ENCODE assay signal across 8 cellular contexts in genomic region chr19:45528149-45528743, GRCh38. TPM values are rescaled to one million over a fixed set of nuclear protein-coding genes. Genes with fewer than 3 reads are reported as not detected.
DNase-seq lines count a peak whose midpoint lies in the region; ATAC-seq, FAIRE-seq and TF ChIP-seq lines count a peak whose summit lies in the region.

No MANE protein-coding gene starts in this region.

- H3K4me3 Mint-ChIP-seq in HFFc6, result no peak overlapping the region; the same call in 1 of the 2 replicates

- POLR2A ChIA-PET in A549 (lab: Yijun Ruan, JAX), result no interaction called here

- no peak for FAIRE-seq in A549 (lab: Jason Lieb, UNC)

- TF ChIP-seq POLR2A in A549 (IDR thresholded peaks at IDR 0.05; ENCODE audit: low read length), result no peak
- peak in 1 of 3 donors; percentile 12 for TF ChIP-seq POLR2A in body of pancreas (IDR thresholded peaks at IDR 0.05)

- WGBS in A549 (ENCODE audit: missing lambda C conversion rate), result 82% methylated on average over 17 of the region's 17 CpGs
- 9 to 14% methylated on average over 17 of the region's 17 CpGs for WGBS in body of pancreas, 2 donors

- H3K4me2 ChIP-seq in A549, result no peak overlapping the region

- H3K9me3 ChIP-seq in A549, result peaks cover 19% of the 10 kb centered on the region
- H3K9me3 ChIP-seq in body of pancreas, result no peaks in the 10 kb centered on the region

- no peaks in the 10 kb centered on the region for H3K27me3 ChIP-seq in body of pancreas

- intact Hi-C loops in body of pancreas (cut with DNase I), result loop anchor here (10.0 kb wide), 1 partner anchor 117 kb away; no protein-coding TSS in a partner anchor
- intact Hi-C loops in left colon (cut with DNase I, micrococcal nuclease), result loop anchor here in 1 of 2 donors (10.0 kb wide), 1 partner anchor 47 kb away; no protein-coding TSS in a partner anchor

- H3K4me3 ChIP-seq in A549 (no peak overlapping the region), body of pancreas (no peak overlapping the region)

- H3K4me1 Mint-ChIP-seq in HFFc6 (ENCODE audit: low read depth), result peaks cover 24% of the 10 kb centered on the region

- TF ChIP-seq EP300 in A549 (IDR thresholded peaks at IDR 0.05), result no peak

- peaks cover 3% of the 10 kb centered on the region; the same call in 1 of the 3 replicates for H3K4me1 ChIP-seq in A549
- peaks cover 45% of the 10 kb centered on the region for H3K4me1 ChIP-seq in body of pancreas

- CTCF ChIA-PET in A549 (lab: Yijun Ruan, JAX), result interaction anchor here (0.6 to 7.8 kb wide), 8 partner anchors 9 to 114 kb away, joined by 3 to 71 read pairs (median 4); no protein-coding TSS in a partner anchor

- ATAC-seq in A549 (0 out of 6 replicates have a peak, but pooled peaks of 1 of the 2 experiments have one; percentile 14), body of pancreas (peak; percentile 33), left colon (peak; percentile 34), GM19351 (IDR thresholded peaks at IDR 0.05; ENCODE audit: unreplicated experiment) (no peak), HG02610 (IDR thresholded peaks at IDR 0.05; ENCODE audit: unreplicated experiment) (no peak)

- TF ChIP-seq CTCF in A549 (IDR thresholded peaks at IDR 0.05), result no peak
- no peak for TF ChIP-seq CTCF in HFFc6 (IDR thresholded peaks at IDR 0.05)
- TF ChIP-seq CTCF in body of pancreas (IDR thresholded peaks at IDR 0.05), result no peak

- H3K27ac ChIP-seq in A549 (no peak overlapping the region), body of pancreas (peak overlapping the region; percentile 4 to 69 (median 62))

- H3K36me3 Mint-ChIP-seq in HFFc6 (ENCODE audit: low read depth), result peaks cover 51% of the 10 kb centered on the region

- H3K36me3 ChIP-seq in body of pancreas (replicated peaks in 1 of 2; ENCODE audit: insufficient read depth in 1 of 2, low read depth in 2 of 2), result no peaks in the 10 kb centered on the region

- H3K9me3 Mint-ChIP-seq in HFFc6, result peaks cover 10% of the 10 kb centered on the region

- H3K27me3 Mint-ChIP-seq in HFFc6 (ENCODE audit: insufficient read depth), result peaks cover 19% of the 10 kb centered on the region

- peak overlapping the region; percentile 40; the same call in 1 of the 2 replicates for H3K27ac Mint-ChIP-seq in HFFc6

- no peak for TF ChIP-seq RAD21 in A549 (conservative IDR thresholded peaks at IDR 0.05 in 1 of 2, IDR thresholded peaks at IDR 0.05 in 1 of 2)

- DNase-seq in A549 (ENCODE audit: low read depth in 1 of 2, low spot score in 1 of 2) (peak in 1 of 2 experiments; percentile 66), HFFc6 (no peak), body of pancreas (peak; percentile 39 to 71 (median 54)), left colon (no peak), SHP77 (lab: John Stamatoyannopoulos, UW) (no peak), dedifferentiated amniotic fluid mesenchymal stem cell (ENCODE audit: extremely low spot score) (no peak)

TF ChIP-seq in A549, 52 proteins besides CTCF, POLR2A, EP300 and RAD21:
- TF ChIP-seq SMC3 (IDR thresholded peaks at IDR 0.05) (no peak), KDM1A (IDR thresholded peaks at IDR 0.05; ENCODE audit: low read depth) (no peak), POLR2AphosphoS2 (conservative IDR thresholded peaks at IDR 0.05; ENCODE audit: low read length) (peak; percentile 80), ESRRA (IDR thresholded peaks at IDR 0.05; ENCODE audit: borderline replicate concordance, low read length) (no peak), GATA3 (IDR thresholded peaks at IDR 0.05; ENCODE audit: borderline replicate concordance) (no peak), HOXB5 (CRISPR knock-in tag; IDR thresholded peaks at IDR 0.05) (0 out of 2 replicates have a peak, but pooled peaks have one; percentile 51), FOSL2 (IDR thresholded peaks at IDR 0.05) (no peak), FOSL2 (CRISPR knock-in tag; IDR thresholded peaks at IDR 0.05) (peak; percentile 64), SREBF2 (IDR thresholded peaks at IDR 0.05) (no peak), USF2 (IDR thresholded peaks at IDR 0.05) (no peak)

RNA-seq across cellular contexts. Expression of gene VASP, which starts 21.0 kb away (rescaled TPM):
- 59.1 and 64.5 TPM in 2 replicates for polyA plus RNA-seq in A549 (2011; rRNA removed)
- 58.8 and 103 TPM in 2 replicates for polyA plus RNA-seq in A549 (2012; cell fraction: cytosol; rRNA removed)
- 93.7 and 118 TPM in 2 replicates for polyA plus RNA-seq in A549 (2012; cell fraction: nucleus; rRNA removed)
- polyA plus RNA-seq in A549 (2017; fragmentation: RNase III; extraction: RNeasy Plus Mini Kit Qiagen cat#74134 plus additional on column Dnase treatment), result 83.8 to 94.6 TPM (median 94.3 TPM) in 3 replicates
- 72.4 and 90.8 TPM in 2 replicates for polyA minus RNA-seq in A549 (2011; rRNA and poly(A)+ RNA removed)
- 100 to 1,000 TPM; 179 to 199 (median 185) TPM for total RNA-seq in HFFc6 (2021; fragmentation: NEBNext Ultra II Directional; extraction: Animal tissue kit (Norgen Biotek cat#: 25700))
- total RNA-seq in body of pancreas, result 10 to 100 TPM; 27.0 to 29.7 TPM
- 100 to 1,000 TPM; 218 to 260 TPM for total RNA-seq in left colon

RNA-seq across cellular contexts. Expression of gene PPM1N, which starts 30.0 kb away (rescaled TPM):
- polyA plus RNA-seq in A549 (2011; rRNA removed) (9.2 and 9.8 TPM in 2 replicates), A549 (2017; fragmentation: RNase III; extraction: RNeasy Plus Mini Kit Qiagen cat#74134 plus additional on column Dnase treatment) (6.6 to 11.2 TPM (median 10.5 TPM) in 3 replicates)
- 8.9 and 11.1 TPM in 2 replicates for polyA plus RNA-seq in A549 (2012; cell fraction: cytosol; rRNA removed)
- polyA plus RNA-seq in A549 (2012; cell fraction: nucleus; rRNA removed), result 6.6 TPM in 2 replicates
- polyA minus RNA-seq in A549 (2011; rRNA and poly(A)+ RNA removed), result 1.2 and 1.5 TPM in 2 replicates
- 1 to 10 TPM in 4 of 6 experiments, under 1 TPM in 2; 0.80 to 1.3 (median 1.1) TPM for total RNA-seq in HFFc6 (2021; fragmentation: NEBNext Ultra II Directional; extraction: Animal tissue kit (Norgen Biotek cat#: 25700))
- total RNA-seq in body of pancreas (not detected), left colon (1 to 10 TPM in 1 of 2 donors, under 1 TPM in 1; 0.37 to 1.6 TPM)

RNA-seq across cellular contexts. Expression of gene RTN2, which starts 31.4 kb away (rescaled TPM):
- polyA plus RNA-seq in A549 (2011; rRNA removed) (4.7 and 5.3 TPM in 2 replicates), A549 (2017; fragmentation: RNase III; extraction: RNeasy Plus Mini Kit Qiagen cat#74134 plus additional on column Dnase treatment) (6.3 to 9.0 TPM (median 8.1 TPM) in 3 replicates)
- polyA plus RNA-seq in A549 (2012; cell fraction: cytosol; rRNA removed), result 4.7 and 7.4 TPM in 2 replicates
- 5.4 and 5.8 TPM in 2 replicates for polyA plus RNA-seq in A549 (2012; cell fraction: nucleus; rRNA removed)
- 6.7 and 10.8 TPM in 2 replicates for polyA minus RNA-seq in A549 (2011; rRNA and poly(A)+ RNA removed)
- total RNA-seq in HFFc6 (2021; fragmentation: NEBNext Ultra II Directional; extraction: Animal tissue kit (Norgen Biotek cat#: 25700)), result 10 to 100 TPM; 10.3 to 21.3 (median 13.8) TPM
- total RNA-seq in body of pancreas (1 to 10 TPM; 2.9 to 5.6 TPM), left colon (1 to 10 TPM; 3.4 to 6.1 TPM)

RNA-seq across cellular contexts. Expression of gene OPA3, which starts 56.4 kb away (rescaled TPM):
- polyA plus RNA-seq in A549 (2011; rRNA removed), result 21.8 and 29.1 TPM in 2 replicates
- polyA plus RNA-seq in A549 (2012; cell fraction: cytosol; rRNA removed), result 20.3 and 24.2 TPM in 2 replicates
- polyA plus RNA-seq in A549 (2012; cell fraction: nucleus; rRNA removed), result 16.1 and 21.2 TPM in 2 replicates
- 13.8 to 15.9 TPM (median 15.6 TPM) in 3 replicates for polyA plus RNA-seq in A549 (2017; fragmentation: RNase III; extraction: RNeasy Plus Mini Kit Qiagen cat#74134 plus additional on column Dnase treatment)
- polyA minus RNA-seq in A549 (2011; rRNA and poly(A)+ RNA removed), result 28.9 and 29.3 TPM in 2 replicates
- 10 to 100 TPM; 13.3 to 15.5 (median 14.3) TPM for total RNA-seq in HFFc6 (2021; fragmentation: NEBNext Ultra II Directional; extraction: Animal tissue kit (Norgen Biotek cat#: 25700))
- total RNA-seq in body of pancreas, result 10 to 100 TPM in 1 of 2 donors, 1 to 10 TPM in 1; 4.2 to 22.7 TPM
- total RNA-seq in left colon, result 10 to 100 TPM; 12.9 to 14.0 TPM

Comparison
In these comparisons a context has a peak if more than half of its experiments do, and no peak if none do; other contexts are left out.
1. ATAC-seq: peak in body of pancreas (single experiment) and left colon (single experiment); none in GM19351 (single experiment) and HG02610 (single experiment).
2. DNase-seq: peak in body of pancreas (4 of 4); none in HFFc6 (single experiment), left colon (0 of 2), SHP77 (0 of 2) and dedifferentiated amniotic fluid mesenchymal stem cell (single experiment).
3. H3K27ac ChIP-seq: peak in body of pancreas (4 of 4); none in A549 (0 of 2).
4. RNA of gene VASP, which starts 21.0 kb away (total RNA-seq): 218 to 260 TPM in left colon and 179 to 199 TPM in HFFc6; 27.0 to 29.7 TPM in body of pancreas; every median in the first group is over 4 times any median in the second.